ENCODE assay signal across 8 cellular contexts in genomic region chr22:24146190-24146616, GRCh38. TPM values are rescaled to one million over a fixed set of nuclear protein-coding genes. Genes with fewer than 3 reads are reported as not detected.
A peak's percentile ranks its signal among the peaks of the same experiment; 100 is the strongest.
DNase-seq lines count a peak whose midpoint lies in the region; ATAC-seq lines count a peak whose summit lies in the region.

No MANE protein-coding gene starts in this region.

- no peaks in the 10 kb centered on the region for H3K9me3 ChIP-seq in mesodermal cell (ENCODE audit: control insufficient read depth, low read length)

- WGBS in mesodermal cell (ENCODE audit: insufficient coverage in 2 of 2), 2 experiments = 67% methylated on average over 1 of the region's 4 CpGs; no CpG with 5 or more reads in 1 of the 2 experiments
- 8% methylated on average over 4 of the region's 4 CpGs for WGBS in urinary bladder

- H3K4me3 ChIP-seq in mesodermal cell (ENCODE audit: extremely low read depth, insufficient read depth, low read length, poor library complexity, severe bottlenecking) = no peak overlapping the region
- no peak overlapping the region for H3K4me3 ChIP-seq in urinary bladder (ENCODE audit: low read depth, low read length)

- H3K27ac ChIP-seq in mesodermal cell (ENCODE audit: low read depth, low read length, severe bottlenecking) (peak overlapping the region; percentile 73), urinary bladder (ENCODE audit: low read depth) (peak overlapping the region; percentile 57)

- DNase-seq in Right ventricle myocardium inferior (ENCODE audit: missing footprints) (peak; percentile 50), cardiac septum (ENCODE audit: low spot score) (no peak), SHP77 (lab: John Stamatoyannopoulos, UW) (peak; percentile 80 to 90), dedifferentiated amniotic fluid mesenchymal stem cell (ENCODE audit: extremely low spot score) (peak; percentile 45), cerebellar cortex (ENCODE audit: low spot score) (no peak)

- ATAC-seq in Right ventricle myocardium inferior (peak; percentile 18), HG03460 (IDR thresholded peaks at IDR 0.05; ENCODE audit: unreplicated experiment) (peak; percentile 67)

- intact Hi-C loops in Right ventricle myocardium inferior (cut with DNase I) = no loop called here
- intact Hi-C loops in cardiac septum (cut with DNase I) = no loop called here

- H3K4me1 ChIP-seq in mesodermal cell (ENCODE audit: control insufficient read depth, insufficient read depth, low read length, poor library complexity, severe bottlenecking) (peaks cover 26% of the 10 kb centered on the region), urinary bladder (ENCODE audit: insufficient read depth) (peaks cover 2% of the 10 kb centered on the region)

- H3K36me3 ChIP-seq in mesodermal cell (ENCODE audit: control insufficient read depth, insufficient read depth, low read length) (peaks cover 11% of the 10 kb centered on the region), urinary bladder (ENCODE audit: insufficient read depth) (no peaks in the 10 kb centered on the region)

RNA-seq across cellular contexts. Expression of gene SUSD2, which starts 35.1 kb away (rescaled TPM):
- total RNA-seq in Right ventricle myocardium inferior (2.8 TPM), cardiac septum (3.1 TPM), urinary bladder (0.26 TPM)
- 2.1 TPM for polyA plus RNA-seq in mesodermal cell (2013, experiment 1 of 2)
- polyA plus RNA-seq in mesodermal cell (2013, experiment 2 of 2) = 1.9 TPM
- 8.3 TPM for polyA plus RNA-seq in urinary bladder

Comparison
In these comparisons a context has a peak if more than half of its experiments do, and no peak if none do; other contexts are left out.
1. DNase-seq: peak in Right ventricle myocardium inferior (single experiment), SHP77 (2 of 2) and dedifferentiated amniotic fluid mesenchymal stem cell (single experiment); none in cardiac septum (single experiment) and cerebellar cortex (single experiment).